ENCODE assay signal across 18 cellular contexts in genomic region chr10:118166951-118167350, GRCh38.
A peak's percentile ranks its signal among the peaks of the same experiment; 100 is the strongest.
DNase-seq lines count a peak whose midpoint lies in the region; ATAC-seq and TF ChIP-seq lines count a peak whose summit lies in the region.
"Had no signal": no experiment of that assay in that cellular context is flagged by ENCODE, and none has a peak within 500 bp of the region (broad histone marks: within the 10 kb centered on the region; RNA-seq: fewer than 3 reads in every experiment).

No MANE protein-coding gene starts in this region.

- no peak overlapping the region for H3K27ac ChIP-seq in aorta (ENCODE audit: low read depth in 1 of 2, low read length in 2 of 2)
- H3K27ac ChIP-seq: C4-2B, HL-60 had no signal

- H3K27me3 Mint-ChIP-seq in nephron (ENCODE audit: low read depth), result peaks cover 4% of the 10 kb centered on the region

- peaks cover 42% of the 10 kb centered on the region for H3K4me1 Mint-ChIP-seq in nephron
- H3K4me1 Mint-ChIP-seq: GM23338 had no signal

- H3K9ac ChIP-seq in adipocyte (ENCODE audit: low read length), result peak overlapping the region; percentile 72

- DNase-seq in GM04503 (ENCODE audit: low read depth) (peak; percentile 83), adipocyte (ENCODE audit: low read depth) (peak; percentile 20), aorta (no peak), NOMO-1 treated with dmso at 0.1 percent for 144 hours (lab: John Stamatoyannopoulos, UW; ENCODE audit: unreplicated experiment) (no peak), hypothalamus (lab: John Stamatoyannopoulos, UW) (no peak), GOT3 (lab: John Stamatoyannopoulos, UW) (no peak)
- DNase-seq: HFFc6, NCI-H1092, NCI-H1694, NCI-H446, NCI-H748 treated with DMSO at 0.1 percent for 48 hours, Right ventricle myocardium superior had no signal

- H3K36me3 Mint-ChIP-seq in nephron (ENCODE audit: low read depth), result no peaks in the 10 kb centered on the region

- ATAC-seq in aorta (ENCODE audit: low FRiP score), result peak; percentile 36
- ATAC-seq: GM23338, K562, SK-N-SH treated with all-trans-retinoic acid at 6 μM for 48 hours had no signal

- H3K27ac Mint-ChIP-seq in nephron, result peak overlapping the region in 2 of 3 experiments; percentile 34 to 73
- H3K27ac Mint-ChIP-seq: GM23338, HFFc6 had no signal

- no peaks in the 10 kb centered on the region for H3K9me3 Mint-ChIP-seq in nephron
- H3K9me3 Mint-ChIP-seq: GM23338 had no signal

- intact Hi-C loops in aorta (cut with DNase I), result no loop called here

- H3K27me3 ChIP-seq in adipocyte (replicated peaks; ENCODE audit: control insufficient read depth, insufficient read depth, low read length), result no peaks in the 10 kb centered on the region
- no peaks in the 10 kb centered on the region for H3K27me3 ChIP-seq in aorta (ENCODE audit: control insufficient read depth in 1 of 2, insufficient read depth in 2 of 2, low read length in 1 of 2)

- H3K36me3 ChIP-seq in adipocyte (ENCODE audit: control insufficient read depth, insufficient read depth, low read length, severe bottlenecking), result no peaks in the 10 kb centered on the region
- no peaks in the 10 kb centered on the region for H3K36me3 ChIP-seq in aorta (ENCODE audit: control insufficient read depth in 1 of 2, insufficient read depth in 2 of 2, low read length in 1 of 2)

- H3K4me3 ChIP-seq in adipocyte (ENCODE audit: low read length) (peak overlapping the region; percentile 53), aorta (ENCODE audit: low read length in 2 of 2) (no peak overlapping the region)
- H3K4me3 ChIP-seq: GM23338, K562 had no signal

- TF ChIP-seq CTCF in nephron (IDR thresholded peaks at IDR 0.05; ENCODE audit: unreplicated experiment in 3 of 3), result no peak

- 47 to 67% methylated on average over 4 of the region's 4 CpGs for WGBS in aorta, 2 donors

- H3K4me3 Mint-ChIP-seq in nephron, result no peak overlapping the region
- H3K4me3 Mint-ChIP-seq: GM23338, HFFc6 had no signal

- peaks cover 41% of the 10 kb centered on the region for H3K4me1 ChIP-seq in adipocyte (ENCODE audit: control insufficient read depth, insufficient read depth, low read length)
- H3K4me1 ChIP-seq in aorta (ENCODE audit: control insufficient read depth in 1 of 2, insufficient read depth in 2 of 2, low read length in 2 of 2), result no peaks in the 10 kb centered on the region

- H3K9me3 ChIP-seq in adipocyte (ENCODE audit: control insufficient read depth, low read length) (no peaks in the 10 kb centered on the region), aorta (ENCODE audit: control insufficient read depth, low read length) (no peaks in the 10 kb centered on the region)

Comparison
In these comparisons a context has a peak if more than half of its experiments do, and no peak if none do; other contexts are left out.
1. DNase-seq: peak in GM04503 (single experiment) and adipocyte (single experiment); none in aorta (0 of 2), NOMO-1 treated with dmso at 0.1 percent for 144 hours (single experiment), hypothalamus (0 of 51) and GOT3 (single experiment).